Comparison of ENCODE assay signal across 1 cellular context in genomic region chr12:69585189-69586062, GRCh38.
TF ChIP-seq lines count a peak whose summit lies in the region.

CCT2 (plus strand) TSS chr12:69585459; CDS start chr12:69585522, 63 bp downstream.

TF ChIP-seq in HepG2, 621 proteins besides CTCF, POLR2A, EP300 and RAD21 (continued from another document and continues in another):
- no peak for TF ChIP-seq MBD4 (IDR thresholded peaks at IDR 0.05; ENCODE audit: borderline replicate concordance, low read length)
- no peak for TF ChIP-seq HMGA1 (CRISPR knock-in tag; conservative IDR thresholded peaks at IDR 0.05)
- peak; percentile 56; the same call in 1 of the 2 replicates for TF ChIP-seq GZF1 (CRISPR knock-in tag; IDR thresholded peaks at IDR 0.05)
- TF ChIP-seq, protein P1, sequence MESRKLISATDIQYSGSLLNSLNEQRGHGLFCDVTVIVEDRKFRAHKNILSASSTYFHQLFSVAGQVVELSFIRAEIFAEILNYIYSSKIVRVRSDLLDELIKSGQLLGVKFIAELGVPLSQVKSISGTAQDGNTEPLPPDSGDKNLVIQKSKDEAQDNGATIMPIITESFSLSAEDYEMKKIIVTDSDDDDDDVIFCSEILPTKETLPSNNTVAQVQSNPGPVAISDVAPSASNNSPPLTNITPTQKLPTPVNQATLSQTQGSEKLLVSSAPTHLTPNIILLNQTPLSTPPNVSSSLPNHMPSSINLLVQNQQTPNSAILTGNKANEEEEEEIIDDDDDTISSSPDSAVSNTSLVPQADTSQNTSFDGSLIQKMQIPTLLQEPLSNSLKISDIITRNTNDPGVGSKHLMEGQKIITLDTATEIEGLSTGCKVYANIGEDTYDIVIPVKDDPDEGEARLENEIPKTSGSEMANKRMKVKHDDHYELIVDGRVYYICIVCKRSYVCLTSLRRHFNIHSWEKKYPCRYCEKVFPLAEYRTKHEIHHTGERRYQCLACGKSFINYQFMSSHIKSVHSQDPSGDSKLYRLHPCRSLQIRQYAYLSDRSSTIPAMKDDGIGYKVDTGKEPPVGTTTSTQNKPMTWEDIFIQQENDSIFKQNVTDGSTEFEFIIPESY (CRISPR knock-in tag; IDR thresholded peaks at IDR 0.05): no peak
- peak; percentile 85; the same call in 1 of the 2 replicates for TF ChIP-seq CBX5 (CRISPR knock-in tag; IDR thresholded peaks at IDR 0.05; ENCODE audit: borderline replicate concordance)
- no peak for TF ChIP-seq NCOA5 (CRISPR knock-in tag; IDR thresholded peaks at IDR 0.05)
- no peak for TF ChIP-seq ZNF34 (CRISPR knock-in tag; IDR thresholded peaks at IDR 0.05; ENCODE audit: borderline replicate concordance)
- TF ChIP-seq, protein P2, sequence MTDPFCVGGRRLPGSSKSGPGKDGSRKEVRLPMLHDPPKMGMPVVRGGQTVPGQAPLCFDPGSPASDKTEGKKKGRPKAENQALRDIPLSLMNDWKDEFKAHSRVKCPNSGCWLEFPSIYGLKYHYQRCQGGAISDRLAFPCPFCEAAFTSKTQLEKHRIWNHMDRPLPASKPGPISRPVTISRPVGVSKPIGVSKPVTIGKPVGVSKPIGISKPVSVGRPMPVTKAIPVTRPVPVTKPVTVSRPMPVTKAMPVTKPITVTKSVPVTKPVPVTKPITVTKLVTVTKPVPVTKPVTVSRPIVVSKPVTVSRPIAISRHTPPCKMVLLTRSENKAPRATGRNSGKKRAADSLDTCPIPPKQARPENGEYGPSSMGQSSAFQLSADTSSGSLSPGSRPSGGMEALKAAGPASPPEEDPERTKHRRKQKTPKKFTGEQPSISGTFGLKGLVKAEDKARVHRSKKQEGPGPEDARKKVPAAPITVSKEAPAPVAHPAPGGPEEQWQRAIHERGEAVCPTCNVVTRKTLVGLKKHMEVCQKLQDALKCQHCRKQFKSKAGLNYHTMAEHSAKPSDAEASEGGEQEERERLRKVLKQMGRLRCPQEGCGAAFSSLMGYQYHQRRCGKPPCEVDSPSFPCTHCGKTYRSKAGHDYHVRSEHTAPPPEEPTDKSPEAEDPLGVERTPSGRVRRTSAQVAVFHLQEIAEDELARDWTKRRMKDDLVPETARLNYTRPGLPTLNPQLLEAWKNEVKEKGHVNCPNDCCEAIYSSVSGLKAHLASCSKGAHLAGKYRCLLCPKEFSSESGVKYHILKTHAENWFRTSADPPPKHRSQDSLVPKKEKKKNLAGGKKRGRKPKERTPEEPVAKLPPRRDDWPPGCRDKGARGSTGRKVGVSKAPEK (CRISPR knock-in tag; IDR thresholded peaks at IDR 0.05; ENCODE audit: borderline replicate concordance): peak; percentile 48; the same call in 1 of the 2 replicates
- TF ChIP-seq, protein P3, sequence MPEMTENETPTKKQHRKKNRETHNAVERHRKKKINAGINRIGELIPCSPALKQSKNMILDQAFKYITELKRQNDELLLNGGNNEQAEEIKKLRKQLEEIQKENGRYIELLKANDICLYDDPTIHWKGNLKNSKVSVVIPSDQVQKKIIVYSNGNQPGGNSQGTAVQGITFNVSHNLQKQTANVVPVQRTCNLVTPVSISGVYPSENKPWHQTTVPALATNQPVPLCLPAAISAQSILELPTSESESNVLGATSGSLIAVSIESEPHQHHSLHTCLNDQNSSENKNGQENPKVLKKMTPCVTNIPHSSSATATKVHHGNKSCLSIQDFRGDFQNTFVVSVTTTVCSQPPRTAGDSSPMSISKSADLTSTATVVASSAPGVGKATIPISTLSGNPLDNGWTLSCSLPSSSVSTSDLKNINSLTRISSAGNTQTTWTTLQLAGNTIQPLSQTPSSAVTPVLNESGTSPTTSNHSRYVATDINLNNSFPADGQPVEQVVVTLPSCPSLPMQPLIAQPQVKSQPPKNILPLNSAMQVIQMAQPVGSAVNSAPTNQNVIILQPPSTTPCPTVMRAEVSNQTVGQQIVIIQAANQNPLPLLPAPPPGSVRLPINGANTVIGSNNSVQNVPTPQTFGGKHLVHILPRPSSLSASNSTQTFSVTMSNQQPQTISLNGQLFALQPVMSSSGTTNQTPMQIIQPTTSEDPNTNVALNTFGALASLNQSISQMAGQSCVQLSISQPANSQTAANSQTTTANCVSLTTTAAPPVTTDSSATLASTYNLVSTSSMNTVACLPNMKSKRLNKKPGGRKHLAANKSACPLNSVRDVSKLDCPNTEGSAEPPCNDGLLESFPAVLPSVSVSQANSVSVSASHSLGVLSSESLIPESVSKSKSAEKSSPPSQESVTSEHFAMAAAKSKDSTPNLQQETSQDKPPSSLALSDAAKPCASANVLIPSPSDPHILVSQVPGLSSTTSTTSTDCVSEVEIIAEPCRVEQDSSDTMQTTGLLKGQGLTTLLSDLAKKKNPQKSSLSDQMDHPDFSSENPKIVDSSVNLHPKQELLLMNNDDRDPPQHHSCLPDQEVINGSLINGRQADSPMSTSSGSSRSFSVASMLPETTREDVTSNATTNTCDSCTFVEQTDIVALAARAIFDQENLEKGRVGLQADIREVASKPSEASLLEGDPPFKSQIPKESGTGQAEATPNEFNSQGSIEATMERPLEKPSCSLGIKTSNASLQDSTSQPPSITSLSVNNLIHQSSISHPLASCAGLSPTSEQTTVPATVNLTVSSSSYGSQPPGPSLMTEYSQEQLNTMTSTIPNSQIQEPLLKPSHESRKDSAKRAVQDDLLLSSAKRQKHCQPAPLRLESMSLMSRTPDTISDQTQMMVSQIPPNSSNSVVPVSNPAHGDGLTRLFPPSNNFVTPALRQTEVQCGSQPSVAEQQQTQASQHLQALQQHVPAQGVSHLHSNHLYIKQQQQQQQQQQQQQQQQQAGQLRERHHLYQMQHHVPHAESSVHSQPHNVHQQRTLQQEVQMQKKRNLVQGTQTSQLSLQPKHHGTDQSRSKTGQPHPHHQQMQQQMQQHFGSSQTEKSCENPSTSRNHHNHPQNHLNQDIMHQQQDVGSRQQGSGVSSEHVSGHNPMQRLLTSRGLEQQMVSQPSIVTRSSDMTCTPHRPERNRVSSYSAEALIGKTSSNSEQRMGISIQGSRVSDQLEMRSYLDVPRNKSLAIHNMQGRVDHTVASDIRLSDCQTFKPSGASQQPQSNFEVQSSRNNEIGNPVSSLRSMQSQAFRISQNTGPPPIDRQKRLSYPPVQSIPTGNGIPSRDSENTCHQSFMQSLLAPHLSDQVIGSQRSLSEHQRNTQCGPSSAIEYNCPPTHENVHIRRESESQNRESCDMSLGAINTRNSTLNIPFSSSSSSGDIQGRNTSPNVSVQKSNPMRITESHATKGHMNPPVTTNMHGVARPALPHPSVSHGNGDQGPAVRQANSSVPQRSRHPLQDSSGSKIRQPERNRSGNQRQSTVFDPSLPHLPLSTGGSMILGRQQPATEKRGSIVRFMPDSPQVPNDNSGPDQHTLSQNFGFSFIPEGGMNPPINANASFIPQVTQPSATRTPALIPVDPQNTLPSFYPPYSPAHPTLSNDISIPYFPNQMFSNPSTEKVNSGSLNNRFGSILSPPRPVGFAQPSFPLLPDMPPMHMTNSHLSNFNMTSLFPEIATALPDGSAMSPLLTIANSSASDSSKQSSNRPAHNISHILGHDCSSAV (CRISPR knock-in tag; IDR thresholded peaks at IDR 0.05; ENCODE audit: borderline replicate concordance): no peak
- TF ChIP-seq ARNT2 (CRISPR knock-in tag; IDR thresholded peaks at IDR 0.05; ENCODE audit: low read depth): peak; percentile 75
- TF ChIP-seq NR3C1 (CRISPR knock-in tag; IDR thresholded peaks at IDR 0.05): no peak
- TF ChIP-seq ZMYM3 (CRISPR knock-in tag; IDR thresholded peaks at IDR 0.05): no peak; the same call in 1 of the 2 replicates
- TF ChIP-seq, protein P4, sequence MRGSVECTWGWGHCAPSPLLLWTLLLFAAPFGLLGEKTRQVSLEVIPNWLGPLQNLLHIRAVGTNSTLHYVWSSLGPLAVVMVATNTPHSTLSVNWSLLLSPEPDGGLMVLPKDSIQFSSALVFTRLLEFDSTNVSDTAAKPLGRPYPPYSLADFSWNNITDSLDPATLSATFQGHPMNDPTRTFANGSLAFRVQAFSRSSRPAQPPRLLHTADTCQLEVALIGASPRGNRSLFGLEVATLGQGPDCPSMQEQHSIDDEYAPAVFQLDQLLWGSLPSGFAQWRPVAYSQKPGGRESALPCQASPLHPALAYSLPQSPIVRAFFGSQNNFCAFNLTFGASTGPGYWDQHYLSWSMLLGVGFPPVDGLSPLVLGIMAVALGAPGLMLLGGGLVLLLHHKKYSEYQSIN (CRISPR knock-in tag; IDR thresholded peaks at IDR 0.05; ENCODE audit: borderline replicate concordance): no peak
- no peak for TF ChIP-seq ATF7 (IDR thresholded peaks at IDR 0.05)
- TF ChIP-seq ATF7 (CRISPR knock-in tag; IDR thresholded peaks at IDR 0.05): 0 out of 2 replicates have a peak, but pooled peaks have one; percentile 82
- TF ChIP-seq ZNF678 (CRISPR knock-in tag; IDR thresholded peaks at IDR 0.05): peak; percentile 79; the same call in 1 of the 2 replicates
- TF ChIP-seq, protein P5, sequence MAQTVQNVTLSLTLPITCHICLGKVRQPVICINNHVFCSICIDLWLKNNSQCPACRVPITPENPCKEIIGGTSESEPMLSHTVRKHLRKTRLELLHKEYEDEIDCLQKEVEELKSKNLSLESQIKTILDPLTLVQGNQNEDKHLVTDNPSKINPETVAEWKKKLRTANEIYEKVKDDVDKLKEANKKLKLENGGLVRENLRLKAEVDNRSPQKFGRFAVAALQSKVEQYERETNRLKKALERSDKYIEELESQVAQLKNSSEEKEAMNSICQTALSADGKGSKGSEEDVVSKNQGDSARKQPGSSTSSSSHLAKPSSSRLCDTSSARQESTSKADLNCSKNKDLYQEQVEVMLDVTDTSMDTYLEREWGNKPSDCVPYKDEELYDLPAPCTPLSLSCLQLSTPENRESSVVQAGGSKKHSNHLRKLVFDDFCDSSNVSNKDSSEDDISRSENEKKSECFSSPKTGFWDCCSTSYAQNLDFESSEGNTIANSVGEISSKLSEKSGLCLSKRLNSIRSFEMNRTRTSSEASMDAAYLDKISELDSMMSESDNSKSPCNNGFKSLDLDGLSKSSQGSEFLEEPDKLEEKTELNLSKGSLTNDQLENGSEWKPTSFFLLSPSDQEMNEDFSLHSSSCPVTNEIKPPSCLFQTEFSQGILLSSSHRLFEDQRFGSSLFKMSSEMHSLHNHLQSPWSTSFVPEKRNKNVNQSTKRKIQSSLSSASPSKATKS (CRISPR knock-in tag; IDR thresholded peaks at IDR 0.05): no peak
- TF ChIP-seq EED (CRISPR knock-in tag; IDR thresholded peaks at IDR 0.05): peak; percentile 88
- 0 out of 2 replicates have a peak, but pooled peaks have one; percentile 73 for TF ChIP-seq ZNF790 (CRISPR knock-in tag; IDR thresholded peaks at IDR 0.05; ENCODE audit: borderline replicate concordance)
- peak; percentile 71; the same call in 1 of the 2 replicates for TF ChIP-seq AFF4 (CRISPR knock-in tag; IDR thresholded peaks at IDR 0.05)
- TF ChIP-seq, protein P6, sequence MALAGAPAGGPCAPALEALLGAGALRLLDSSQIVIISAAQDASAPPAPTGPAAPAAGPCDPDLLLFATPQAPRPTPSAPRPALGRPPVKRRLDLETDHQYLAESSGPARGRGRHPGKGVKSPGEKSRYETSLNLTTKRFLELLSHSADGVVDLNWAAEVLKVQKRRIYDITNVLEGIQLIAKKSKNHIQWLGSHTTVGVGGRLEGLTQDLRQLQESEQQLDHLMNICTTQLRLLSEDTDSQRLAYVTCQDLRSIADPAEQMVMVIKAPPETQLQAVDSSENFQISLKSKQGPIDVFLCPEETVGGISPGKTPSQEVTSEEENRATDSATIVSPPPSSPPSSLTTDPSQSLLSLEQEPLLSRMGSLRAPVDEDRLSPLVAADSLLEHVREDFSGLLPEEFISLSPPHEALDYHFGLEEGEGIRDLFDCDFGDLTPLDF (CRISPR knock-in tag; IDR thresholded peaks at IDR 0.05): peak; percentile 87
- 0 out of 2 replicates have a peak, but pooled peaks have one; percentile 64 for TF ChIP-seq E2F2 (CRISPR knock-in tag; IDR thresholded peaks at IDR 0.05; ENCODE audit: borderline replicate concordance)
- peak; percentile 95; the same call in 1 of the 2 replicates for TF ChIP-seq ZNF275 (CRISPR knock-in tag; IDR thresholded peaks at IDR 0.05; ENCODE audit: borderline replicate concordance)
- peak; percentile 77 for TF ChIP-seq ZNF335 (CRISPR knock-in tag; IDR thresholded peaks at IDR 0.05)
